In the genomic region with DNA sequence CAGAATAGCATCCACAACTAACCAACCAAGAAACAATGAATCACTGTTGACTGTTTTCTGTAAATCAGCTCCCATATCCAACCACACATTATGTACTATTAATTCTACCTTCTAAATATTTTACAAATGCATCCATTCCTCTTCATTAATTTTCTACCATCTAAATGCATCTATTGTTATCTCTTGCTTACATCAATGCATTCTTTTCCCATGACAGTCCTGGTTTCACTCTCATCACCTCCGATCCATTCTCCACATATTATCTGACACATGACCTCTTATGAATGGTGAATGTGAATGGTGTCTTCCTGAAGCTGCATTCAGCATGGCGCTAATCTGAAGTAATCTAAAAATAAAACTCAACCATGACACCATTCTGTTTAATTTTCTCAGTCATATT, we compare ENCODE assay signal across 15 cellular contexts.
"Had no signal": no experiment of that assay in that cellular context is flagged by ENCODE, and none has a peak within 500 bp of the region (broad histone marks: within the 10 kb centered on the region; RNA-seq: fewer than 3 reads in every experiment).

No MANE protein-coding gene starts in this region.

- H3K9me3 ChIP-seq: adrenal gland, esophagus muscularis mucosa, left ventricle myocardium inferior, upper lobe of left lung had no signal

- FAIRE-seq: TTC549 had no signal

- H3K4me3 ChIP-seq: adrenal gland, dorsolateral prefrontal cortex, esophagus muscularis mucosa, heart right ventricle, left ventricle myocardium inferior, upper lobe of left lung had no signal

- DNase-seq: activated CD4-positive, alpha-beta T cell treated with anti-CD3 and anti-CD28 coated beads, Interleukin-2, amount 10 ng/mL, durations not matched to agents 7 days and 5 days; activated CD4-positive, CD25-positive, alpha-beta regulatory T cell; activated naive CD4-positive, alpha-beta T cell treated with anti-CD3 and anti-CD28 coated beads, Interleukin-2, amount 50 U/mL, for 16 hours; adrenal gland; dorsolateral prefrontal cortex; foreskin fibroblast; heart right ventricle; islet precursor cell; left ventricle myocardium inferior; stimulated activated CD4-positive, alpha-beta T cell treated with anti-CD3 and anti-CD28 coated beads, Interleukin-2, amount 100 ng/mL, for 48 hours; stimulated activated naive CD8-positive, alpha-beta T cell treated with anti-CD3 and anti-CD28 coated beads, Interleukin-15, Interleukin-2, amounts not matched to agents 100 U/mL and 50 U/mL, for 24 hours; T-helper 2 cell; upper lobe of left lung had no signal

- H3K27ac ChIP-seq: adrenal gland, dorsolateral prefrontal cortex, esophagus muscularis mucosa, heart right ventricle, left ventricle myocardium inferior, upper lobe of left lung had no signal

- H3K4me1 ChIP-seq: adrenal gland, esophagus muscularis mucosa, heart right ventricle, left ventricle myocardium inferior, upper lobe of left lung had no signal

- ATAC-seq: heart right ventricle; stimulated activated naive CD8-positive, alpha-beta T cell treated with anti-CD3 and anti-CD28 coated beads, Interleukin-15, Interleukin-2, amounts not matched to agents 100 U/mL and 50 U/mL, for 24 hours had no signal

- H3K36me3 ChIP-seq: adrenal gland, esophagus muscularis mucosa, heart right ventricle, left ventricle myocardium inferior, upper lobe of left lung had no signal

- H3K27me3 ChIP-seq: heart right ventricle, upper lobe of left lung had no signal
